35 cellular contexts compared by ENCODE assay signal in genomic region chr4:80385397-80386280, GRCh38. TPM values are rescaled to one million over a fixed set of nuclear protein-coding genes. Genes with fewer than 3 reads are reported as not detected.
"Had no signal": no experiment of that assay in that cellular context is flagged by ENCODE, and none has a peak within 500 bp of the region (broad histone marks: within the 10 kb centered on the region; RNA-seq: fewer than 3 reads in every experiment).

No MANE protein-coding gene starts in this region.

- H3K27me3 Mint-ChIP-seq: progenitor cell of endocrine pancreas; stimulated activated naive CD8-positive, alpha-beta T cell treated with anti-CD3 and anti-CD28 coated beads, Interleukin-15, amount 100 ng/mL, for 72 hours had no signal

- H3K36me3 ChIP-seq: esophagus squamous epithelium, heart right ventricle, suprapubic skin, transverse colon, vagina had no signal

- H3K27ac Mint-ChIP-seq: mesothelial cell of epicardium; naive B cell; natural killer cell treated with Interleukin-12 subunit alpha and Interleukin-12 subunit beta and Interleukin-15 and Interleukin-18, amount 100 ng/mL, for 72 hours; progenitor cell of endocrine pancreas; stimulated activated naive CD8-positive, alpha-beta T cell treated with anti-CD3 and anti-CD28 coated beads, Interleukin-15, amount 100 ng/mL, for 72 hours had no signal

- H3K9me3 ChIP-seq: mucosa of descending colon, suprapubic skin, transverse colon, vagina had no signal

- H3K79me2 ChIP-seq: parathyroid adenoma had no signal

- DNase-seq: dermis blood vessel endothelial cell; effector memory CD4-positive, alpha-beta T cell; esophagus squamous epithelium; foreskin melanocyte; glutamatergic neuron; heart right ventricle; hippocampal formation; kidney glomerular epithelial cell; left colon; left ventricle myocardium superior; mesenchymal stem cell; mucosa of descending colon; naive B cell; stimulated activated CD4-positive, alpha-beta T cell treated with anti-CD3 and anti-CD28 coated beads, Interleukin-12 subunit alpha, Interleukin-12 subunit beta, amount 100 ng/mL, for 4 hours; stimulated activated CD4-positive, alpha-beta T cell treated with anti-CD3 and anti-CD28 coated beads, Interleukin-1b, Interleukin-23, amount 100 ng/mL, for 48 hours; stimulated activated CD4-positive, alpha-beta T cell treated with anti-CD3 and anti-CD28 coated beads, Interleukin-4, amount 100 ng/mL, for 1 hour; stimulated activated CD8-positive, alpha-beta memory T cell treated with anti-CD3 and anti-CD28 coated beads, Interleukin-4, amount 100 ng/mL, for 48 hours; stimulated activated naive CD4-positive, alpha-beta T cell; stimulated activated naive CD8-positive, alpha-beta T cell treated with anti-CD3 and anti-CD28 coated beads, Interleukin-15, amount 100 ng/mL, for 72 hours; transverse colon had no signal

- H3K27me3 ChIP-seq: esophagus squamous epithelium, heart right ventricle, suprapubic skin, transverse colon, vagina had no signal

- H3K4me1 Mint-ChIP-seq: neural crest cell; stimulated activated naive CD8-positive, alpha-beta T cell treated with anti-CD3 and anti-CD28 coated beads, Interleukin-15, amount 100 ng/mL, for 72 hours had no signal

- H3K4me2 ChIP-seq: smooth muscle cell had no signal

- H3K9me3 Mint-ChIP-seq: natural killer cell treated with Interleukin-12 subunit alpha and Interleukin-12 subunit beta and Interleukin-15 and Interleukin-18, amount 100 ng/mL, for 72 hours had no signal

- H3K36me3 Mint-ChIP-seq: mesothelial cell of epicardium; natural killer cell treated with Interleukin-12 subunit alpha and Interleukin-12 subunit beta and Interleukin-15 and Interleukin-18, amount 100 ng/mL, for 72 hours had no signal

- ATAC-seq: left colon, left ventricle myocardium superior, mucosa of descending colon, sciatic nerve had no signal

- H3K4me3 ChIP-seq: coronary artery, esophagus squamous epithelium, heart right ventricle, mucosa of descending colon, smooth muscle cell, suprapubic skin, transverse colon, vagina had no signal

- H3K27ac ChIP-seq: coronary artery, esophagus squamous epithelium, heart right ventricle, parathyroid adenoma, suprapubic skin, transverse colon, vagina had no signal

- H2AFZ ChIP-seq: parathyroid adenoma had no signal

- H3K4me3 Mint-ChIP-seq: mesothelial cell of epicardium; naive B cell; natural killer cell treated with Interleukin-12 subunit alpha and Interleukin-12 subunit beta and Interleukin-15 and Interleukin-18, amount 100 ng/mL, for 72 hours; neural crest cell; stimulated activated naive CD8-positive, alpha-beta T cell treated with anti-CD3 and anti-CD28 coated beads, Interleukin-15, amount 100 ng/mL, for 72 hours had no signal

- FAIRE-seq: endothelial cell of umbilical vein, islet of Langerhans had no signal

- H3K4me1 ChIP-seq: esophagus squamous epithelium, heart right ventricle, parathyroid adenoma, suprapubic skin, transverse colon, vagina had no signal

- H3K9ac ChIP-seq: parathyroid adenoma had no signal

RNA-seq across cellular contexts. Expression of gene CFAP299, which starts 50.1 kb away (rescaled TPM):
- total RNA-seq: endothelial cell of umbilical vein; epithelial cell of proximal tubule; esophagus squamous epithelium; left colon; left ventricle myocardium superior; lung microvascular endothelial cell; mucosa of descending colon; natural killer cell treated with Interleukin-12 subunit alpha and Interleukin-12 subunit beta and Interleukin-15 and Interleukin-18, amount 100 ng/mL, for 72 hours; neural crest cell; smooth muscle cell; suprapubic skin; transverse colon; ureter; vagina had no signal
- polyA plus RNA-seq: endothelial cell of umbilical vein, heart right ventricle, smooth muscle cell had no signal
